In genomic region chr9:72489986-72490385, GRCh38 we compare ENCODE assay signal across 29 cellular contexts. TPM values are rescaled to one million over a fixed set of nuclear protein-coding genes. Genes with fewer than 3 reads are reported as not detected.
DNase-seq lines count a peak whose midpoint lies in the region; ATAC-seq lines count a peak whose summit lies in the region.
"Had no signal": no experiment of that assay in that cellular context is flagged by ENCODE, and none has a peak within 500 bp of the region (broad histone marks: within the 10 kb centered on the region; RNA-seq: fewer than 3 reads in every experiment).

No MANE protein-coding gene starts in this region.

- DNase-seq in G401 (ENCODE audit: low spot score) (peak; percentile 85), cerebellar cortex (ENCODE audit: low spot score) (peak; percentile 85), cerebellum (ENCODE audit: low spot score) (peak; percentile 75), NCI-H69 (lab: John Stamatoyannopoulos, UW) (no peak), sciatic nerve (ENCODE audit: low spot score) (no peak), OCI-M1 (lab: John Stamatoyannopoulos, UW) (no peak)
- DNase-seq: 8988T; ACHN; AML-193; BE2C; Caco-2; Calu3; CD4-positive, alpha-beta memory T cell; CD4-positive, alpha-beta T cell; CD4-positive, CD25-positive, alpha-beta regulatory T cell; CD8-positive, alpha-beta memory T cell; CD8-positive, alpha-beta T cell; COR-L47; DMS 273 treated with DMSO at 0.1 percent for 48 hours; DMS153; DMS53; DMS79; DMS79 treated with DMSO at 0.1 percent for 48 hours; DND-41; EL had no signal

- in situ Hi-C loops in G401 (cut with HindIII; ENCODE audit: low sequenced_read_pairs) = no loop called here

- intact Hi-C loops in sciatic nerve (cut with DNase I) = loop anchor here (10.0 kb wide), 1 partner anchor 185 kb away; no protein-coding TSS in a partner anchor

- no peak for ATAC-seq in sciatic nerve
- ATAC-seq: A549; CD8-positive, alpha-beta T cell had no signal

RNA-seq across cellular contexts. Expression of gene TMC1, which starts 31.4 kb away (rescaled TPM):
- total RNA-seq in G401 (2014; rRNA removed; shearing (Covaris generic)) = not detected in 2 replicates
- 0.45 TPM for total RNA-seq in cerebellum
- total RNA-seq in sciatic nerve = 0.36 TPM
- total RNA-seq: A172; B cell; Caco-2; Calu3; CD4-positive, alpha-beta memory T cell; CD4-positive, alpha-beta T cell; CD4-positive, CD25-positive, alpha-beta regulatory T cell; CD8-positive, alpha-beta memory T cell; CD8-positive, alpha-beta T cell; Daoy had no signal

Comparison
In these comparisons a context has a peak if more than half of its experiments do, and no peak if none do; other contexts are left out.
1. DNase-seq: peak in G401 (single experiment), cerebellar cortex (single experiment) and cerebellum (single experiment); none in NCI-H69 (single experiment), sciatic nerve (single experiment) and OCI-M1 (single experiment).